10 cellular contexts compared by ENCODE assay signal in genomic region chr10:100744136-100744979, GRCh38. TPM values are rescaled to one million over a fixed set of nuclear protein-coding genes. Genes with fewer than 3 reads are reported as not detected.
DNase-seq lines count a peak whose midpoint lies in the region; ATAC-seq and TF ChIP-seq lines count a peak whose summit lies in the region.
"Had no signal": no experiment of that assay in that cellular context is flagged by ENCODE, and none has a peak within 500 bp of the region (broad histone marks: within the 10 kb centered on the region; RNA-seq: fewer than 3 reads in every experiment).

No MANE protein-coding gene starts in this region.

- TF ChIP-seq CTCF in left ventricle myocardium inferior (IDR thresholded peaks at IDR 0.05; ENCODE audit: borderline replicate concordance), result no peak
- no peak for TF ChIP-seq CTCF in SK-N-SH (IDR thresholded peaks at IDR 0.05)
- no peak for TF ChIP-seq CTCF in thoracic aorta (IDR thresholded peaks at IDR 0.05)
- TF ChIP-seq CTCF in PC-9 (conservative IDR thresholded peaks at IDR 0.05), result no peak

- H3K9me3 ChIP-seq in left ventricle myocardium inferior (replicated peaks) (no peaks in the 10 kb centered on the region), SK-N-SH (no peaks in the 10 kb centered on the region), thoracic aorta (no peaks in the 10 kb centered on the region), PC-9 (ENCODE audit: insufficient read depth, low read depth) (no peaks in the 10 kb centered on the region)

- H3K4me1 ChIP-seq in left ventricle myocardium inferior (peaks cover 75% of the 10 kb centered on the region), SK-N-SH (ENCODE audit: control insufficient read depth in 1 of 2, insufficient read depth in 2 of 2, low read depth in 1 of 2, low read length in 1 of 2) (peaks cover 0 to 21% of the 10 kb centered on the region in 2 experiments; a peak in 1 of 4 replicates), thoracic aorta (ENCODE audit: control insufficient read depth in 1 of 2, low read depth in 2 of 2) (peaks cover 40 to 74% of the 10 kb centered on the region in 2 donors), PC-9 (replicated peaks; ENCODE audit: insufficient read depth) (no peaks in the 10 kb centered on the region)

- H3K36me3 ChIP-seq in left ventricle myocardium inferior, result no peaks in the 10 kb centered on the region
- H3K36me3 ChIP-seq in SK-N-SH (replicated peaks in 1 of 2; ENCODE audit: control insufficient read depth in 1 of 2, insufficient read depth in 2 of 2, low read length in 1 of 2), result no peaks in the 10 kb centered on the region
- no peaks in the 10 kb centered on the region for H3K36me3 ChIP-seq in thoracic aorta
- H3K36me3 ChIP-seq in PC-9 (ENCODE audit: low read depth), result no peaks in the 10 kb centered on the region

- POLR2A ChIA-PET in SK-N-SH (lab: Yijun Ruan, JAX) (interaction anchor here (0.8 to 1.5 kb wide), 2 partner anchors 64 to 183 kb away, joined by 3 to 6 read pairs; no protein-coding TSS in a partner anchor), PC-9 (lab: Charles Lee; ENCODE audit: unreplicated experiment) (no interaction called here)

- H3K4me3 ChIP-seq in left ventricle myocardium inferior (peak overlapping the region; percentile 55), SK-N-SH (ENCODE audit: low read depth in 2 of 2, low read length in 1 of 2) (no peak overlapping the region; a peak in 1 of 4 replicates), thoracic aorta (peak overlapping the region; percentile 64), PC-9 (no peak overlapping the region)

- no peak overlapping the region for H2AFZ ChIP-seq in SK-N-SH (ENCODE audit: low read depth)
- H2AFZ ChIP-seq in PC-9, result no peak overlapping the region

- H3K4me2 ChIP-seq in SK-N-SH (peak overlapping the region; percentile 44; the same call in 1 of the 2 replicates), PC-9 (no peak overlapping the region)

- H3K27me3 ChIP-seq in left ventricle myocardium inferior (ENCODE audit: low read depth), result peaks cover 100% of the 10 kb centered on the region
- peaks cover 98% of the 10 kb centered on the region for H3K27me3 ChIP-seq in SK-N-SH (ENCODE audit: insufficient read depth)
- peaks cover 50% of the 10 kb centered on the region for H3K27me3 ChIP-seq in thoracic aorta (replicated peaks; ENCODE audit: insufficient read depth)
- H3K27me3 ChIP-seq in PC-9 (ENCODE audit: insufficient read depth, low read depth), result peaks cover 77% of the 10 kb centered on the region

- ATAC-seq in Right ventricle myocardium superior (ENCODE audit: poor library complexity) (no peak), thoracic aorta (ENCODE audit: insufficient number of reproducible peaks, low FRiP score, low read depth) (no peak)

- H3F3A ChIP-seq in SK-N-SH (replicated peaks; ENCODE audit: insufficient read depth), result no peaks in the 10 kb centered on the region
- no peaks in the 10 kb centered on the region for H3F3A ChIP-seq in PC-9 (ENCODE audit: insufficient read depth, low read depth)

- intact Hi-C loops in left ventricle myocardium inferior (cut with micrococcal nuclease), result no loop called here
- intact Hi-C loops in Right ventricle myocardium superior (cut with DNase I), result no loop called here
- intact Hi-C loops in PC-9 (cut with micrococcal nuclease; ENCODE audit: unreplicated experiment), result loop anchor here (5.0 kb wide), 1 partner anchor 182 kb away; no protein-coding TSS in a partner anchor

- H3K27ac ChIP-seq in left ventricle myocardium inferior (replicated peaks) (no peak overlapping the region), SK-N-SH (ENCODE audit: low read depth in 2 of 2, low read length in 1 of 2) (no peak overlapping the region), thoracic aorta (no peak overlapping the region), PC-9 (no peak overlapping the region)

- TF ChIP-seq EP300 in SK-N-SH (IDR thresholded peaks at IDR 0.05; ENCODE audit: borderline replicate concordance in 1 of 2, low read depth in 1 of 2, low read length in 1 of 2), result no peak

- DNase-seq in left ventricle myocardium inferior (no peak), Right ventricle myocardium superior (no peak), SK-N-SH (peak; percentile 76), islet precursor cell (peak; percentile 63), thoracic aorta (ENCODE audit: low spot score) (no peak), NCI-H1436 treated with DMSO at 0.1 percent for 48 hours (lab: John Stamatoyannopoulos, UW) (no peak), NCI-H2029 treated with DMSO at 0.1 percent for 48 hours (lab: John Stamatoyannopoulos, UW) (no peak), PC-9 (no peak)

- H4K20me1 ChIP-seq in SK-N-SH (ENCODE audit: insufficient read depth) (0 out of 2 replicates have a peak, but pooled peaks cover 6% of the 10 kb centered on the region), PC-9 (ENCODE audit: insufficient read depth) (no peaks in the 10 kb centered on the region)

- H3K9me2 ChIP-seq in SK-N-SH (no peaks in the 10 kb centered on the region), PC-9 (ENCODE audit: insufficient read depth) (no peaks in the 10 kb centered on the region)

- no TSS peak for BruUV-seq in PC-9 (replicated peaks; lab: Mats Ljungman, UMichigan)

- CTCF ChIA-PET in SK-N-SH (lab: Yijun Ruan, JAX), result interaction anchor here (0.7 to 10.7 kb wide), 63 partner anchors 10 to 414 kb away, joined by 3 to 267 read pairs (median 7); partner anchors contain the start of genes HIF1AN, PKD2L1, SEC31B and SEMA4G
- CTCF ChIA-PET in PC-9 (lab: Charles Lee), result no interaction called here

- H3K79me2 ChIP-seq in SK-N-SH (ENCODE audit: insufficient read depth) (no peaks in the 10 kb centered on the region), PC-9 (ENCODE audit: low read depth) (no peaks in the 10 kb centered on the region)

- peak; percentile 7; the same call in 1 of the 2 replicates for TF ChIP-seq RAD21 in SK-N-SH (IDR thresholded peaks at IDR 0.05; ENCODE audit: low read length)

- no peak overlapping the region for H3K9ac ChIP-seq in SK-N-SH

- WGBS in SK-N-SH (ENCODE audit: low lambda C conversion rate), result 1% methylated on average over 29 of the region's 65 CpGs

TF ChIP-seq in SK-N-SH, 30 proteins besides CTCF, POLR2A, EP300 and RAD21:
- peak; percentile 63; the same call in 1 of the 2 replicates for TF ChIP-seq EZH2phosphoT487 (IDR thresholded peaks at IDR 0.05; ENCODE audit: borderline replicate concordance, low read depth)
- TF ChIP-seq JUND (IDR thresholded peaks at IDR 0.05), result no peak

RNA-seq across cellular contexts. Expression of gene PAX2, which starts 1.0 kb away (rescaled TPM):
- total RNA-seq in left ventricle myocardium inferior (not detected), Right ventricle myocardium superior (not detected), thoracic aorta (not detected), PC-9 (2021) (not detected in 2 replicates)
- not detected in 2 replicates for polyA plus RNA-seq in SK-N-SH (2012; rRNA removed)
- polyA plus RNA-seq in SK-N-SH (2012; cell fraction: cytosol; rRNA removed), result not detected in 2 replicates
- polyA plus RNA-seq in SK-N-SH (2012; cell fraction: nucleus; rRNA removed), result 0.08 TPM in 1 of 2 replicates, not detected in the other
- total RNA-seq: liver, T-cell had no signal
- polyA plus RNA-seq: liver had no signal

Comparison
In these comparisons a context has a peak if more than half of its experiments do, and no peak if none do; other contexts are left out.
1. DNase-seq: peak in SK-N-SH (single experiment) and islet precursor cell (single experiment); none in left ventricle myocardium inferior (single experiment), Right ventricle myocardium superior (single experiment), thoracic aorta (single experiment), NCI-H1436 treated with DMSO at 0.1 percent for 48 hours (single experiment), NCI-H2029 treated with DMSO at 0.1 percent for 48 hours (single experiment) and PC-9 (0 of 2).
2. H3K4me3 ChIP-seq: peak in left ventricle myocardium inferior (single experiment) and thoracic aorta (single experiment); none in SK-N-SH (0 of 2) and PC-9 (single experiment).